In genomic region chr3:19543212-19543841, GRCh38 we compare ENCODE assay signal across 9 cellular contexts.
DNase-seq lines count a peak whose midpoint lies in the region; ATAC-seq, FAIRE-seq and TF ChIP-seq lines count a peak whose summit lies in the region.
"Had no signal": no experiment of that assay in that cellular context is flagged by ENCODE, and none has a peak within 500 bp of the region (broad histone marks: within the 10 kb centered on the region; RNA-seq: fewer than 3 reads in every experiment).

No MANE protein-coding gene starts in this region.

- intact Hi-C loops in K562 (cut with micrococcal nuclease) = no loop called here

- H3K36me3 Mint-ChIP-seq in neural progenitor cell = no peaks in the 10 kb centered on the region

- no peak overlapping the region for H3K27ac Mint-ChIP-seq in neural progenitor cell

- H3F3A ChIP-seq in neural progenitor cell (ENCODE audit: low read depth) = no peaks in the 10 kb centered on the region

- H3K9me1 ChIP-seq in K562 (ENCODE audit: control insufficient read depth, insufficient read depth, low read length) = no peaks in the 10 kb centered on the region

- no peak overlapping the region for H3K4me3 ChIP-seq in K562
- no peak overlapping the region for H3K4me3 ChIP-seq in neural progenitor cell

- H3K79me2 ChIP-seq in K562 (ENCODE audit: control insufficient read depth, insufficient read depth, low read length) (no peaks in the 10 kb centered on the region), neural progenitor cell (ENCODE audit: low read depth) (no peaks in the 10 kb centered on the region)

- FAIRE-seq in K562 (lab: Jason Lieb, UNC) = no peak
- FAIRE-seq: colon had no signal

- H3K4me1 ChIP-seq in K562 (replicated peaks in 1 of 2; ENCODE audit: control insufficient read depth in 2 of 2, insufficient read depth in 2 of 2, low read length in 2 of 2) = no peaks in the 10 kb centered on the region
- H3K4me1 ChIP-seq in neural progenitor cell = peaks cover 16% of the 10 kb centered on the region

- POLR2A ChIA-PET in K562 (lab: Yijun Ruan, JAX) = no interaction called here

- peak in 1 of 2 experiments; percentile 48; a peak in 2 of 4 replicates for TF ChIP-seq RAD21 in K562 (CRISPR knock-in tag; conservative IDR thresholded peaks at IDR 0.05 in 1 of 2, IDR thresholded peaks at IDR 0.05 in 1 of 2)

- TF ChIP-seq CTCF in K562 (IDR thresholded peaks at IDR 0.05 in 2 of 3, conservative IDR thresholded peaks at IDR 0.05 in 1 of 3; ENCODE audit: insufficient read depth in 2 of 3, low read depth in 1 of 3, low read length in 3 of 3) (peak; percentile 4 to 35 (median 27); a peak in 2 of 6 replicates), neural progenitor cell (IDR thresholded peaks at IDR 0.05) (peak; percentile 75)

- H3K9me3 Mint-ChIP-seq in neural progenitor cell = peaks cover 3% of the 10 kb centered on the region

- 1% methylated on average over 4 of the region's 4 CpGs for WGBS in K562 (ENCODE audit: insufficient coverage, low coverage, missing lambda C conversion rate)

- BruUV-seq in K562 (replicated peaks; lab: Mats Ljungman, UMichigan) = no TSS peak

- H3K27me3 ChIP-seq in K562 (ENCODE audit: control insufficient read depth in 2 of 2, insufficient read depth in 2 of 2, low read length in 2 of 2) (no peaks in the 10 kb centered on the region), neural progenitor cell (no peaks in the 10 kb centered on the region)

- H2AFZ ChIP-seq in K562 (ENCODE audit: low read depth, low read length) (no peak overlapping the region), neural progenitor cell (replicated peaks) (peak overlapping the region; percentile 4)

- no peak overlapping the region for H3K27ac ChIP-seq in K562 (ENCODE audit: extremely low read depth, low read depth, low read length)
- H3K27ac ChIP-seq in neural progenitor cell = no peak overlapping the region

- peak; percentile 45 for ATAC-seq in GM18502 (IDR thresholded peaks at IDR 0.05; ENCODE audit: poor library complexity, unreplicated experiment)
- ATAC-seq in HG02763 (IDR thresholded peaks at IDR 0.05; ENCODE audit: unreplicated experiment) = peak; percentile 43
- ATAC-seq in K562 = 0 out of 3 replicates have a peak, but pooled peaks have one; percentile 31

- in situ Hi-C loops in ACHN (cut with HindIII; ENCODE audit: low pct_ligation_motif_present, low pct_unique_long_range_greater_than_20kb, low sequenced_read_pairs) = no loop called here
- in situ Hi-C loops in K562 (cut with MboI) = no loop called here

- TF ChIP-seq POLR2A in K562 (conservative IDR thresholded peaks at IDR 0.05) = no peak

- H3K4me1 Mint-ChIP-seq in neural progenitor cell = no peaks in the 10 kb centered on the region

- CTCF ChIA-PET in K562 (lab: Yijun Ruan, JAX; ENCODE audit: low intra/inter-chr PET ratio) = no interaction called here

- H3K4me2 ChIP-seq in K562 (ENCODE audit: insufficient read depth, low read length) (no peak overlapping the region), neural progenitor cell (no peak overlapping the region)

- H3K27me3 Mint-ChIP-seq in neural progenitor cell (ENCODE audit: insufficient read depth, low read depth) = no peaks in the 10 kb centered on the region

- no peak overlapping the region for H3K4me3 Mint-ChIP-seq in neural progenitor cell

- TF ChIP-seq EP300 in K562 (IDR thresholded peaks at IDR 0.05; ENCODE audit: low read length) = no peak

- H3K9me3 ChIP-seq in K562 (replicated peaks; ENCODE audit: control insufficient read depth, insufficient read depth, low read depth, low read length) (no peaks in the 10 kb centered on the region), neural progenitor cell (ENCODE audit: low read depth) (no peaks in the 10 kb centered on the region)

- H4K20me1 ChIP-seq in K562 (replicated peaks; ENCODE audit: control insufficient read depth, insufficient read depth, low read length) (no peaks in the 10 kb centered on the region), neural progenitor cell (ENCODE audit: low read depth) (no peaks in the 10 kb centered on the region)

- DNase-seq in ACHN (peak; percentile 48), NAMALWA (ENCODE audit: low spot score) (peak; percentile 65), K562 (ENCODE audit: extremely low read depth in 1 of 4, low spot score in 3 of 4) (no peak), neural progenitor cell (ENCODE audit: low spot score) (peak; percentile 51), T-helper 9 cell (no peak)
- no peak for DNase-seq in activated CD4-positive, alpha-beta T cell treated with anti-CD3 and anti-CD28 coated beads for 4 hours

- H3K9ac ChIP-seq in K562 (ENCODE audit: insufficient read depth in 1 of 2, low read depth in 2 of 2, low read length in 2 of 2) (no peak overlapping the region), neural progenitor cell (no peak overlapping the region)

- H3K36me3 ChIP-seq in K562 (ENCODE audit: control insufficient read depth, insufficient read depth, low read length) (no peaks in the 10 kb centered on the region), neural progenitor cell (no peaks in the 10 kb centered on the region)

TF ChIP-seq in K562, 482 proteins besides CTCF, POLR2A, EP300 and RAD21:
- TF ChIP-seq PHF21A (IDR thresholded peaks at IDR 0.05; ENCODE audit: borderline replicate concordance, low read depth) (no peak), HIVEP1 (CRISPR knock-in tag; IDR thresholded peaks at IDR 0.05) (no peak), NR2C1 (IDR thresholded peaks at IDR 0.05) (no peak), NR2C1 (tag; IDR thresholded peaks at IDR 0.05) (no peak), POLR3A (IDR thresholded peaks at IDR 0.05; ENCODE audit: borderline replicate concordance, extremely low read depth, insufficient read depth, insufficient read length) (no peak), KAT7 (CRISPR knock-in tag; IDR thresholded peaks at IDR 0.05; ENCODE audit: borderline replicate concordance) (no peak)

Comparison
In these comparisons a context has a peak if more than half of its experiments do, and no peak if none do; other contexts are left out.
1. DNase-seq: peak in ACHN (single experiment), NAMALWA (single experiment) and neural progenitor cell (single experiment); none in K562 (0 of 4), activated CD4-positive, alpha-beta T cell treated with anti-CD3 and anti-CD28 coated beads for 4 hours (0 of 2) and T-helper 9 cell (single experiment).
2. Peak in every context shown above with its lines, with median percentiles within 50 percentile points of each other: ATAC-seq.